Comparison of ENCODE assay signal across 8 cellular contexts in genomic region chr11:76206327-76207081, GRCh38. TPM values are rescaled to one million over a fixed set of nuclear protein-coding genes. Genes with fewer than 3 reads are reported as not detected.
DNase-seq lines count a peak whose midpoint lies in the region; ATAC-seq and TF ChIP-seq lines count a peak whose summit lies in the region.

Gene WNT11 (minus strand): TSS chr11:76206502. CDS start chr11:76206407, 95 bp downstream.

- H3K4me1 ChIP-seq in mucosa of descending colon (ENCODE audit: low read depth) = peaks cover 54% of the 10 kb centered on the region
- H3K4me1 ChIP-seq in urinary bladder (ENCODE audit: insufficient read depth) = no peaks in the 10 kb centered on the region

- ATAC-seq in effector memory CD8-positive, alpha-beta T cell (replicated peaks) = peak; percentile 37
- peak; percentile 72 for ATAC-seq in mucosa of descending colon
- ATAC-seq in HG03565 (IDR thresholded peaks at IDR 0.05; ENCODE audit: unreplicated experiment) = no peak
- no peak for ATAC-seq in HG03521 (IDR thresholded peaks at IDR 0.05; ENCODE audit: unreplicated experiment)

- TF ChIP-seq EP300 in Ishikawa (IDR thresholded peaks at IDR 0.05; ENCODE audit: borderline replicate concordance) = no peak

- H3K27me3 Mint-ChIP-seq in effector memory CD8-positive, alpha-beta T cell = peaks cover 24 to 49% of the 10 kb centered on the region in 2 donors

- under 1% methylated on average over 80 of the region's 80 CpGs for WGBS in urinary bladder

- no peak for TF ChIP-seq CTCF in mucosa of descending colon (IDR thresholded peaks at IDR 0.05)

- TF ChIP-seq RAD21 in Ishikawa (IDR thresholded peaks at IDR 0.05; ENCODE audit: low read depth) = no peak

- peak; percentile 30 for DNase-seq in DMS79 (lab: John Stamatoyannopoulos, UW)
- peak; percentile 36 for DNase-seq in T-helper 9 cell
- DNase-seq in effector memory CD8-positive, alpha-beta T cell = peak; percentile 22 to 39 (median 28)
- peak; percentile 79 to 88 (median 82) for DNase-seq in mucosa of descending colon

- no peak within 1 kb of the TSS for H3K27ac ChIP-seq in urinary bladder (ENCODE audit: low read depth)

- no peaks in the 10 kb centered on the region for H3K9me3 Mint-ChIP-seq in effector memory CD8-positive, alpha-beta T cell

- no peaks in the 10 kb centered on the region for H3K9me3 ChIP-seq in mucosa of descending colon

- no peak within 1 kb of the TSS for H3K4me3 ChIP-seq in mucosa of descending colon
- peak within 1 kb of the TSS; percentile 58 for H3K4me3 ChIP-seq in urinary bladder (ENCODE audit: low read depth, low read length)

- peaks cover 3 to 19% of the 10 kb centered on the region in 2 donors for H3K4me1 Mint-ChIP-seq in effector memory CD8-positive, alpha-beta T cell (ENCODE audit: low read depth in 2 of 2)

- peaks cover 25% of the 10 kb centered on the region for H3K36me3 Mint-ChIP-seq in effector memory CD8-positive, alpha-beta T cell (ENCODE audit: insufficient read depth)

- no peaks in the 10 kb centered on the region for H3K36me3 ChIP-seq in mucosa of descending colon (ENCODE audit: low read depth)
- H3K36me3 ChIP-seq in urinary bladder (ENCODE audit: insufficient read depth) = no peaks in the 10 kb centered on the region

- H3K27ac Mint-ChIP-seq in effector memory CD8-positive, alpha-beta T cell = peak within 1 kb of the TSS; percentile 67 to 71

- peak within 1 kb of the TSS; percentile 84 to 85 for H3K4me3 Mint-ChIP-seq in effector memory CD8-positive, alpha-beta T cell

- intact Hi-C loops in mucosa of descending colon (cut with DNase I, micrococcal nuclease) = loop anchor here (2.0 to 10.0 kb wide), 2 partner anchors 108 to 112 kb away; no protein-coding TSS in a partner anchor

TF ChIP-seq in Ishikawa, 13 proteins besides CTCF, POLR2A, EP300 and RAD21:
- no peak for TF ChIP-seq CEBPB (IDR thresholded peaks at IDR 0.05)
- 0 out of 2 replicates have a peak, but pooled peaks have one; percentile 58 for TF ChIP-seq ZBTB7A (IDR thresholded peaks at IDR 0.05; ENCODE audit: low read depth)
- peak; percentile 83 for TF ChIP-seq EGR1 (IDR thresholded peaks at IDR 0.05)
- TF ChIP-seq TEAD4 (IDR thresholded peaks at IDR 0.05) = 0 out of 2 replicates have a peak, but pooled peaks have one; percentile 16
- TF ChIP-seq NFIC (IDR thresholded peaks at IDR 0.05) = no peak; the same call in 1 of the 2 replicates
- peak; percentile 78 for TF ChIP-seq MAX (IDR thresholded peaks at IDR 0.05)
- no peak for TF ChIP-seq FOXM1 (IDR thresholded peaks at IDR 0.05; ENCODE audit: borderline replicate concordance, low read depth)
- TF ChIP-seq CREB1 (IDR thresholded peaks at IDR 0.05; ENCODE audit: low read depth) = no peak

RNA-seq across cellular contexts. Expression of gene WNT11, which starts in this region (rescaled TPM):
- 1 to 10 TPM; 3.4 to 5.7 (median 5.2) TPM for total RNA-seq in mucosa of descending colon
- 6.3 TPM for total RNA-seq in urinary bladder
- polyA plus RNA-seq in urinary bladder = 18.9 TPM

Comparison
In these comparisons a context has a peak if more than half of its experiments do, and no peak if none do; other contexts are left out.
1. DNase-seq: peak in every context shown above with its lines; median percentile 82 in mucosa of descending colon; 36 in T-helper 9 cell; 30 in DMS79; 28 in effector memory CD8-positive, alpha-beta T cell.
2. ATAC-seq: peak in effector memory CD8-positive, alpha-beta T cell (single experiment) and mucosa of descending colon (single experiment); none in HG03565 (single experiment) and HG03521 (single experiment).